Comparison of ENCODE assay signal across 7 cellular contexts in the genomic region with DNA sequence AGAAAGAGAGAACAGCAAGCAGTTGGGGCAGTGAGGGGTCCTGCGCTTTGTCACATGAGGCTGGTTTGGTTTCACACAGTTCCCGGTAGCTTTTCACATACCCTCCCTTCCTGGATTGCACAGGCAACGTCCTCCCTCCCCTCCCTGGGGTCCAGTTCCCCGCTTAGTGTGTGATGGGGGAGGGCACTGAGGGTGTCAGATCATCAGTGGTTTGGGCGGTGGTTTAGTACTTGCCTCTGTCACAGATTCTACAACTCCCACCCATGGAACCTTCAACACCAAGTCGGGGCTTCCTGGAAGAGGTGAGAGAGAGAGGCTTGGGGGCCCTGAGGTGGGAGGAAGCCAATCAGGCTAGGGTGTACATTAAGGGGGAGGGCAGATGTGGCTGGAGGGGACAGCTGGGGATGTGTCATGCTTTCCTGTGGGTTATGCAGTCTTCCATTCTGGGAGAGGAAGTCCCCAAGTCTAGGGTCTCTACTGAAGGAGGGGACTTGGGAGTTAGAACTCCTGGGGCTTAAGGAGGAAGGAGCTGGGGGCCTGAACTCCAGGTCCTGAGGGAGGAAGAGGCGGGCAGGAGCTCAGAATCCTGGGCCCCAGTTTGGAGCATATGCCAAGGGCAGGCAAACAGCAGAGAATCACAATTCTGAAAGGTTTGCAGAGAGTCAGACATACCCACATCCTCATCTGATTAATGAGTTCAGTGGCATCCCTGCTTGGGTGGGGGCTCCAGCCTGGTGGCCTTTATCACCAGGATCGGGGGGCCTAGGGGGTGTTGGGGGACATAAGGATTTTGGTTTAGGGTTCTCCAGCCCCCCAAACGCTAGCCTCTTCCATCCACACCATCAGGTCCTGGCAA.
A peak's percentile ranks its signal among the peaks of the same experiment; 100 is the strongest.
DNase-seq lines count a peak whose midpoint lies in the region; ATAC-seq lines count a peak whose summit lies in the region.

A gene with protein sequence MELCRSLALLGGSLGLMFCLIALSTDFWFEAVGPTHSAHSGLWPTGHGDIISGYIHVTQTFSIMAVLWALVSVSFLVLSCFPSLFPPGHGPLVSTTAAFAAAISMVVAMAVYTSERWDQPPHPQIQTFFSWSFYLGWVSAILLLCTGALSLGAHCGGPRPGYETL (minus strand): TSS at position 6 of the 856 bp plus-strand sequence. CDS start 119 bp downstream, outside the sequence.

- H3K36me3 Mint-ChIP-seq in stimulated activated naive CD8-positive, alpha-beta T cell treated with anti-CD3 and anti-CD28 coated beads, Interleukin-15, Interleukin-2, amounts not matched to agents 100 ng/mL and 50 ng/mL, for 24 hours (ENCODE audit: low read depth): peaks cover 27% of the 10 kb centered on the region

- H3K4me3 Mint-ChIP-seq in stimulated activated naive CD8-positive, alpha-beta T cell treated with anti-CD3 and anti-CD28 coated beads, Interleukin-15, Interleukin-2, amounts not matched to agents 100 ng/mL and 50 ng/mL, for 24 hours: peak within 1 kb of the TSS; percentile 94

- no peak within 1 kb of the TSS for H3K27ac ChIP-seq in caudate nucleus (ENCODE audit: low read depth, low read length)

- peaks cover 77% of the 10 kb centered on the region for H3K4me1 Mint-ChIP-seq in stimulated activated naive CD8-positive, alpha-beta T cell treated with anti-CD3 and anti-CD28 coated beads, Interleukin-15, Interleukin-2, amounts not matched to agents 100 ng/mL and 50 ng/mL, for 24 hours (ENCODE audit: low read depth)

- H3K27me3 Mint-ChIP-seq in stimulated activated naive CD8-positive, alpha-beta T cell treated with anti-CD3 and anti-CD28 coated beads, Interleukin-15, Interleukin-2, amounts not matched to agents 100 ng/mL and 50 ng/mL, for 24 hours: no peaks in the 10 kb centered on the region

- H3K27ac Mint-ChIP-seq in stimulated activated naive CD8-positive, alpha-beta T cell treated with anti-CD3 and anti-CD28 coated beads, Interleukin-15, Interleukin-2, amounts not matched to agents 100 ng/mL and 50 ng/mL, for 24 hours: peak within 1 kb of the TSS; percentile 94

- ATAC-seq in HG03460 (IDR thresholded peaks at IDR 0.05; ENCODE audit: unreplicated experiment) (peak; percentile 52), HG02763 (IDR thresholded peaks at IDR 0.05; ENCODE audit: unreplicated experiment) (no peak)

- DNase-seq in activated CD4-positive, alpha-beta T cell treated with anti-CD3 and anti-CD28 coated beads, Interleukin-2, amount 50 U/mL, for 1 hour: peak; percentile 38
- DNase-seq in left kidney (ENCODE audit: low read depth, low spot score): peak; percentile 55
- no peak for DNase-seq in caudate nucleus (lab: John Stamatoyannopoulos, UW)
- no peak for DNase-seq in T1000 (lab: John Stamatoyannopoulos, UW)

- H3K9me3 Mint-ChIP-seq in stimulated activated naive CD8-positive, alpha-beta T cell treated with anti-CD3 and anti-CD28 coated beads, Interleukin-15, Interleukin-2, amounts not matched to agents 100 ng/mL and 50 ng/mL, for 24 hours: no peaks in the 10 kb centered on the region

Comparison
In these comparisons a context has a peak if more than half of its experiments do, and no peak if none do; other contexts are left out.
1. DNase-seq: peak in activated CD4-positive, alpha-beta T cell treated with anti-CD3 and anti-CD28 coated beads, Interleukin-2, amount 50 U/mL, for 1 hour (single experiment) and left kidney (single experiment); none in caudate nucleus (0 of 61) and T1000 (single experiment).